Comparison of ENCODE assay signal across 13 cellular contexts in the genomic region with DNA sequence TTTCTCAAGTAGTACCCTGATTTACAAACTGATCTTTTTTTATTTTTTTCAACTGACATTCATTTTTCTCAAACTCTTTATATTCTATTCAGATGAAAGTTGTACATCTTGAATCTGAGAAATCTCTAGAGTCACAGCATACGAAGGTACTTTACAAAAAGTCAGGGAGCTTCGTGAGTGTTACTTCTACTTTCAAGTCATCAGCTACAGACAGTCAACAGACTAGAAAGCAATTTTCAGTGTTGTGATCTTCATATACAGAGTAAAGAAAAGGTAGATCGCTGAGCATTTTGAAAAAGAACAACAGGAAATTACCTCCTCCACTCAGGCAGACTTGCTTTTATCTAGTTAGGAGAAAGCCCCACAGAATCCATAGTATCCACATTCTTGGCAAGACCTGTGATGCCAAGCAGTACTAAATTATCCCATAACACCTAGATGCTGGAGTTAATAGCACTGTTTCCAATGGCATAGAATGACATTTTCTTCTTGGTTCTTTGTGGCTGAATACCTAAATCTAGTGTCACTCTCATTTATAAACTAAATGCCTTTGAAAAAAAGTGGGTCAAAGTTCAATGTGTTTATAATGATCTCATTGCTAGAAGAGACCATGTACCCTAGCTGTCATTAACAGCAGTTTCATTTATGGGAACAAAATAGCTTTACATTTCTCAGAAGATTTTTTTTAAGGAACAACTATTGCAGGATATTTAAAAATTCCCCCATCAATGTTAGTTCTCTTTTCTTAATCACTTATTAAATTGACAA. TPM values are rescaled to one million over a fixed set of nuclear protein-coding genes. Genes with fewer than 3 reads are reported as not detected.
DNase-seq lines count a peak whose midpoint lies in the region; ATAC-seq and TF ChIP-seq lines count a peak whose summit lies in the region.
"Had no signal": no experiment of that assay in that cellular context is flagged by ENCODE, and none has a peak within 500 bp of the region (broad histone marks: within the 10 kb centered on the region; RNA-seq: fewer than 3 reads in every experiment).

No MANE protein-coding gene starts in this region.

- H3K9me3 Mint-ChIP-seq in activated naive CD4-positive, alpha-beta T cell treated with anti-CD3 and anti-CD28 coated beads for 36 hours: no peaks in the 10 kb centered on the region
- H3K9me3 Mint-ChIP-seq in stimulated activated effector memory CD8-positive, alpha-beta T cell treated with anti-CD3 and anti-CD28 coated beads, Interleukin-12 subunit alpha, Interleukin-12 subunit beta, amount 100 ng/mL, for 72 hours: no peaks in the 10 kb centered on the region
- H3K9me3 Mint-ChIP-seq: dendritic cell treated with granulocyte-macrophage colony-stimulating factor and Interleukin-4, amounts not matched to agents 40 ng/mL and 50 ng/mL, for 4 days had no signal

- H3K27ac Mint-ChIP-seq in activated naive CD4-positive, alpha-beta T cell treated with anti-CD3 and anti-CD28 coated beads for 36 hours: peak overlapping the region; percentile 65
- H3K27ac Mint-ChIP-seq in stimulated activated effector memory CD8-positive, alpha-beta T cell treated with anti-CD3 and anti-CD28 coated beads, Interleukin-12 subunit alpha, Interleukin-12 subunit beta, amount 100 ng/mL, for 72 hours: no peak overlapping the region
- H3K27ac Mint-ChIP-seq: dendritic cell treated with granulocyte-macrophage colony-stimulating factor and Interleukin-4, amounts not matched to agents 40 ng/mL and 50 ng/mL, for 4 days; immature natural killer cell had no signal

- peak; percentile 71 for ATAC-seq in GM21447 (IDR thresholded peaks at IDR 0.05; ENCODE audit: unreplicated experiment)
- peak; percentile 82 for ATAC-seq in HG03175 (IDR thresholded peaks at IDR 0.05; ENCODE audit: unreplicated experiment)
- ATAC-seq in stimulated activated effector memory CD8-positive, alpha-beta T cell treated with anti-CD3 and anti-CD28 coated beads, Interleukin-12 subunit alpha, Interleukin-12 subunit beta, amount 100 ng/mL, for 72 hours: peak; percentile 63
- ATAC-seq: right cardiac atrium had no signal

- no peaks in the 10 kb centered on the region for H3K27me3 Mint-ChIP-seq in activated naive CD4-positive, alpha-beta T cell treated with anti-CD3 and anti-CD28 coated beads for 36 hours (ENCODE audit: low read depth)

- no peaks in the 10 kb centered on the region for H3K36me3 Mint-ChIP-seq in activated naive CD4-positive, alpha-beta T cell treated with anti-CD3 and anti-CD28 coated beads for 36 hours (ENCODE audit: low read depth)
- no peaks in the 10 kb centered on the region for H3K36me3 Mint-ChIP-seq in stimulated activated effector memory CD8-positive, alpha-beta T cell treated with anti-CD3 and anti-CD28 coated beads, Interleukin-12 subunit alpha, Interleukin-12 subunit beta, amount 100 ng/mL, for 72 hours
- H3K36me3 Mint-ChIP-seq: immature natural killer cell had no signal

- no peak overlapping the region for H3K27ac ChIP-seq in brain microvascular endothelial cell
- H3K27ac ChIP-seq: RWPE1 had no signal

- CTCF ChIA-PET in activated naive CD4-positive, alpha-beta T cell treated with anti-CD3 and anti-CD28 coated beads for 36 hours (lab: Charles Lee): interaction anchor here (1.1 to 3.2 kb wide), 4 partner anchors 12 to 50 kb away, joined by 3 to 13 read pairs (median 3); a partner anchor contains a TSS

- no peak overlapping the region for H3K4me3 ChIP-seq in brain microvascular endothelial cell (ENCODE audit: low read depth, low read length)

- intact Hi-C loops in activated naive CD4-positive, alpha-beta T cell treated with anti-CD3 and anti-CD28 coated beads for 36 hours (cut with micrococcal nuclease): loop anchor here (1.0 to 2.0 kb wide), 8 partner anchors 8 to 452 kb away; a partner anchor contains a TSS

- peaks cover 5% of the 10 kb centered on the region for H3K27me3 ChIP-seq in brain microvascular endothelial cell (replicated peaks)

- DNase-seq in activated naive CD4-positive, alpha-beta T cell treated with anti-CD3 and anti-CD28 coated beads for 36 hours: no peak
- DNase-seq in activated naive CD4-positive, alpha-beta T cell treated with Interleukin-2 at 50 U/mL for 16 hours: no peak
- no peak for DNase-seq in stimulated activated effector memory CD8-positive, alpha-beta T cell treated with anti-CD3 and anti-CD28 coated beads, Interleukin-12 subunit alpha, Interleukin-12 subunit beta, amount 100 ng/mL, for 72 hours (ENCODE audit: low spot score in 2 of 2)
- no peak for DNase-seq in stimulated activated CD4-positive, alpha-beta T cell treated with anti-CD3 and anti-CD28 coated beads, Interleukin-2, amount 100 ng/mL, for 24 hours
- DNase-seq in AG20443 (ENCODE audit: low spot score) (no peak), brain microvascular endothelial cell (no peak)
- DNase-seq: immature natural killer cell, right cardiac atrium, trophoblast cell had no signal

- in situ Hi-C loops in brain microvascular endothelial cell (cut with HindIII; ENCODE audit: low pct_ligation_motif_present, low sequenced_read_pairs): no loop called here

- no peaks in the 10 kb centered on the region for H3K36me3 ChIP-seq in brain microvascular endothelial cell (replicated peaks)

- no peak for TF ChIP-seq CTCF in brain microvascular endothelial cell (IDR thresholded peaks at IDR 0.05; ENCODE audit: low read depth, low read length, missing control alignments)

- H3K4me1 Mint-ChIP-seq in activated naive CD4-positive, alpha-beta T cell treated with anti-CD3 and anti-CD28 coated beads for 36 hours (ENCODE audit: low read depth): peaks cover 23% of the 10 kb centered on the region
- H3K4me1 Mint-ChIP-seq in stimulated activated effector memory CD8-positive, alpha-beta T cell treated with anti-CD3 and anti-CD28 coated beads, Interleukin-12 subunit alpha, Interleukin-12 subunit beta, amount 100 ng/mL, for 72 hours: peaks cover 8% of the 10 kb centered on the region
- H3K4me1 Mint-ChIP-seq: immature natural killer cell had no signal

- peak overlapping the region; percentile 30 for H3K4me3 Mint-ChIP-seq in activated naive CD4-positive, alpha-beta T cell treated with anti-CD3 and anti-CD28 coated beads for 36 hours
- H3K4me3 Mint-ChIP-seq in stimulated activated effector memory CD8-positive, alpha-beta T cell treated with anti-CD3 and anti-CD28 coated beads, Interleukin-12 subunit alpha, Interleukin-12 subunit beta, amount 100 ng/mL, for 72 hours: no peak overlapping the region
- H3K4me3 Mint-ChIP-seq: dendritic cell treated with granulocyte-macrophage colony-stimulating factor and Interleukin-4, amounts not matched to agents 40 ng/mL and 50 ng/mL, for 4 days; immature natural killer cell had no signal

RNA-seq across cellular contexts. Expression of a gene that starts 12.0 kb away (rescaled TPM):
- total RNA-seq in activated naive CD4-positive, alpha-beta T cell treated with anti-CD3 and anti-CD28 coated beads for 36 hours: 10 to 100 TPM; 18.2 to 19.5 TPM
